1 cellular context compared by ENCODE assay signal in the genomic region with DNA sequence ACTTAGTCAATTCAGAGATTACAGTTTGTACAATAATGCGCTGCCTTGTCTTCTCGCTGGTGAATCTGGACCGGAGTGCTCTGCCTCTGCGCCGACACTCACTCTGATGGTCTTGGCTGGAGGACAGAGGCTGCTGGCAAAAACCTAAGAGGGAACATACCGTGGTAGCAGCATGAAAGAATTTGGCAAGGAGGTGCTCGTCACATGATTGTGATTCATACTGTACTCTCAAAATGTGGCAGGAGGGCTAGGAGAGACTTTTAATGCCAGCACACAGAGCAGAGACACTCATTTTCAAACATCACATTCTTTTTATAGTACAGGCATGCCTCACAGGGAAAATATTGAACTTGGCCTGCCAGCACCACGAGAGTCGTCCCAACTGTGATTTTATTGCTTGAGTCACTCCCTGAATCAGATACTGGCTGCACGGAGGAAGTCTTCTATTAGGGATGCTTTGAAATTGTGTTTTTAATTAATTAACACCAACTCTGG.
TF ChIP-seq lines count a peak whose summit lies in the region.

No MANE protein-coding gene starts in this region.

TF ChIP-seq in SK-N-SH, 30 proteins besides CTCF, POLR2A, EP300 and RAD21 (continued from another document):
- TF ChIP-seq, protein P1, sequence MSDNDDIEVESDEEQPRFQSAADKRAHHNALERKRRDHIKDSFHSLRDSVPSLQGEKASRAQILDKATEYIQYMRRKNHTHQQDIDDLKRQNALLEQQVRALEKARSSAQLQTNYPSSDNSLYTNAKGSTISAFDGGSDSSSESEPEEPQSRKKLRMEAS (IDR thresholded peaks at IDR 0.05; ENCODE audit: low read depth), result peak; percentile 83
- TF ChIP-seq FOXJ3 (CRISPR knock-in tag; IDR thresholded peaks at IDR 0.05) (no peak), ELF1 (IDR thresholded peaks at IDR 0.05) (no peak; the same call in 1 of the 2 replicates), GATA2 (CRISPR knock-in tag; IDR thresholded peaks at IDR 0.05) (no peak), SIN3A (IDR thresholded peaks at IDR 0.05; ENCODE audit: borderline replicate concordance, low read depth, low read length) (peak; percentile 63; the same call in 1 of the 2 replicates), RXRA (IDR thresholded peaks at IDR 0.05; ENCODE audit: borderline replicate concordance, low read depth) (peak; percentile 79), TCF12 (IDR thresholded peaks at IDR 0.05) (peak; percentile 95), FOXM1 (IDR thresholded peaks at IDR 0.05; ENCODE audit: low read depth) (peak; percentile 91), YY1 (IDR thresholded peaks at IDR 0.05; ENCODE audit: low read depth) (peak; percentile 42; the same call in 1 of the 2 replicates), MEF2A (IDR thresholded peaks at IDR 0.05; ENCODE audit: borderline replicate concordance, low read depth) (peak; percentile 99)
- TF ChIP-seq, protein P2, sequence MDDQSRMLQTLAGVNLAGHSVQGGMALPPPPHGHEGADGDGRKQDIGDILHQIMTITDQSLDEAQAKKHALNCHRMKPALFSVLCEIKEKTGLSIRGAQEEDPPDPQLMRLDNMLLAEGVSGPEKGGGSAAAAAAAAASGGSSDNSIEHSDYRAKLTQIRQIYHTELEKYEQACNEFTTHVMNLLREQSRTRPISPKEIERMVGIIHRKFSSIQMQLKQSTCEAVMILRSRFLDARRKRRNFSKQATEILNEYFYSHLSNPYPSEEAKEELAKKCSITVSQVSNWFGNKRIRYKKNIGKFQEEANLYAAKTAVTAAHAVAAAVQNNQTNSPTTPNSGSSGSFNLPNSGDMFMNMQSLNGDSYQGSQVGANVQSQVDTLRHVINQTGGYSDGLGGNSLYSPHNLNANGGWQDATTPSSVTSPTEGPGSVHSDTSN (IDR thresholded peaks at IDR 0.05), result peak; percentile 89
- TF ChIP-seq, protein P3, sequence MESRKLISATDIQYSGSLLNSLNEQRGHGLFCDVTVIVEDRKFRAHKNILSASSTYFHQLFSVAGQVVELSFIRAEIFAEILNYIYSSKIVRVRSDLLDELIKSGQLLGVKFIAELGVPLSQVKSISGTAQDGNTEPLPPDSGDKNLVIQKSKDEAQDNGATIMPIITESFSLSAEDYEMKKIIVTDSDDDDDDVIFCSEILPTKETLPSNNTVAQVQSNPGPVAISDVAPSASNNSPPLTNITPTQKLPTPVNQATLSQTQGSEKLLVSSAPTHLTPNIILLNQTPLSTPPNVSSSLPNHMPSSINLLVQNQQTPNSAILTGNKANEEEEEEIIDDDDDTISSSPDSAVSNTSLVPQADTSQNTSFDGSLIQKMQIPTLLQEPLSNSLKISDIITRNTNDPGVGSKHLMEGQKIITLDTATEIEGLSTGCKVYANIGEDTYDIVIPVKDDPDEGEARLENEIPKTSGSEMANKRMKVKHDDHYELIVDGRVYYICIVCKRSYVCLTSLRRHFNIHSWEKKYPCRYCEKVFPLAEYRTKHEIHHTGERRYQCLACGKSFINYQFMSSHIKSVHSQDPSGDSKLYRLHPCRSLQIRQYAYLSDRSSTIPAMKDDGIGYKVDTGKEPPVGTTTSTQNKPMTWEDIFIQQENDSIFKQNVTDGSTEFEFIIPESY (IDR thresholded peaks at IDR 0.05; ENCODE audit: borderline replicate concordance, low read depth), result peak; percentile 88
- TF ChIP-seq, protein P4, sequence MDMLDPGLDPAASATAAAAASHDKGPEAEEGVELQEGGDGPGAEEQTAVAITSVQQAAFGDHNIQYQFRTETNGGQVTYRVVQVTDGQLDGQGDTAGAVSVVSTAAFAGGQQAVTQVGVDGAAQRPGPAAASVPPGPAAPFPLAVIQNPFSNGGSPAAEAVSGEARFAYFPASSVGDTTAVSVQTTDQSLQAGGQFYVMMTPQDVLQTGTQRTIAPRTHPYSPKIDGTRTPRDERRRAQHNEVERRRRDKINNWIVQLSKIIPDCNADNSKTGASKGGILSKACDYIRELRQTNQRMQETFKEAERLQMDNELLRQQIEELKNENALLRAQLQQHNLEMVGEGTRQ (IDR thresholded peaks at IDR 0.05; ENCODE audit: borderline replicate concordance, low read depth, low read length), result 0 out of 2 replicates have a peak, but pooled peaks have one; percentile 21
